ENCODE assay signal across 13 cellular contexts in genomic region chr11:82577246-82577645, GRCh38.
"Had no signal": no experiment of that assay in that cellular context is flagged by ENCODE, and none has a peak within 500 bp of the region (broad histone marks: within the 10 kb centered on the region; RNA-seq: fewer than 3 reads in every experiment).

No MANE protein-coding gene starts in this region.

- H3K36me3 Mint-ChIP-seq: naive thymus-derived CD8-positive, alpha-beta T cell; stimulated activated naive B cell treated with anti-CD40 and anti-IgM and Interleukin-4, amounts not matched to agents 10 μg/mL and 1 μg/mL and 100 μg/mL, for 72 hours had no signal

- H3K27ac Mint-ChIP-seq: activated naive CD4-positive, alpha-beta T cell treated with anti-CD3 and anti-CD28 coated beads for 36 hours; activated T-helper 2 cell treated with anti-CD3 and anti-CD28 coated beads, Interferon-gamma antibody, Interleukin-2, Interleukin-4, amounts not matched to agents 10 μg/mL and 5 μg/mL and 100 μg/mL, durations not matched to agents 14 hours and 24 hours and 36 hours; stimulated activated naive B cell treated with anti-CD40 and anti-IgM and Interleukin-4, amounts not matched to agents 10 μg/mL and 1 μg/mL and 100 μg/mL, for 72 hours had no signal

- DNase-seq: activated CD4-positive, CD25-positive, alpha-beta regulatory T cell; activated naive CD4-positive, alpha-beta T cell treated with anti-CD3 and anti-CD28 coated beads for 36 hours; activated T-cell treated with anti-CD3 and anti-CD28 coated beads, Interleukin-2, amount 50 U/mL, for 1 hour; islet precursor cell; naive thymus-derived CD8-positive, alpha-beta T cell; stimulated activated CD4-positive, alpha-beta T cell treated with anti-CD3 and anti-CD28 coated beads, Interleukin-12 subunit alpha, Interleukin-12 subunit beta, amount 100 ng/mL, for 4 hours; stimulated activated CD4-positive, alpha-beta T cell treated with anti-CD3 and anti-CD28 coated beads, Interleukin-2, amount 100 ng/mL, for 24 hours; stimulated activated naive B cell treated with anti-CD40 and anti-IgM and Interleukin-4, amounts not matched to agents 10 μg/mL and 1 μg/mL and 100 μg/mL, for 72 hours; thyroid gland; uterus had no signal

- H3K27ac ChIP-seq: gastroesophageal sphincter, neutrophil, thyroid gland, uterus had no signal

- H3K4me3 Mint-ChIP-seq: activated naive CD4-positive, alpha-beta T cell treated with anti-CD3 and anti-CD28 coated beads for 36 hours; naive thymus-derived CD8-positive, alpha-beta T cell; stimulated activated naive B cell treated with anti-CD40 and anti-IgM and Interleukin-4, amounts not matched to agents 10 μg/mL and 1 μg/mL and 100 μg/mL, for 72 hours had no signal

- H3K9me3 ChIP-seq: gastroesophageal sphincter, neutrophil, thyroid gland, uterus had no signal

- H3K4me1 Mint-ChIP-seq: naive thymus-derived CD8-positive, alpha-beta T cell; stimulated activated naive B cell treated with anti-CD40 and anti-IgM and Interleukin-4, amounts not matched to agents 10 μg/mL and 1 μg/mL and 100 μg/mL, for 72 hours had no signal

- H3K4me3 ChIP-seq: gastroesophageal sphincter, thyroid gland, uterus had no signal

- H3K4me1 ChIP-seq: gastroesophageal sphincter, thyroid gland, uterus had no signal

- H3K27me3 ChIP-seq: neutrophil, thyroid gland, uterus had no signal

- ATAC-seq: gastroesophageal sphincter; naive thymus-derived CD8-positive, alpha-beta T cell; stimulated activated naive B cell treated with anti-CD40 and anti-IgM and Interleukin-4, amounts not matched to agents 10 μg/mL and 1 μg/mL and 100 μg/mL, for 72 hours had no signal

- H3K9me3 Mint-ChIP-seq: activated naive CD4-positive, alpha-beta T cell treated with anti-CD3 and anti-CD28 coated beads for 36 hours; activated T-helper 2 cell treated with anti-CD3 and anti-CD28 coated beads, Interferon-gamma antibody, Interleukin-2, Interleukin-4, amounts not matched to agents 10 μg/mL and 5 μg/mL and 100 μg/mL, durations not matched to agents 14 hours and 24 hours and 36 hours; stimulated activated naive B cell treated with anti-CD40 and anti-IgM and Interleukin-4, amounts not matched to agents 10 μg/mL and 1 μg/mL and 100 μg/mL, for 72 hours had no signal

- H3K36me3 ChIP-seq: gastroesophageal sphincter, neutrophil, thyroid gland, uterus had no signal
